ENCODE assay signal across 1 cellular context in genomic region chr2:233422050-233422639, GRCh38.
TF ChIP-seq lines count a peak whose summit lies in the region.

No MANE protein-coding gene starts in this region.

TF ChIP-seq in HepG2, 621 proteins besides CTCF, POLR2A, EP300 and RAD21 (continued from another document):
- TF ChIP-seq ATF4 (CRISPR knock-in tag; IDR thresholded peaks at IDR 0.05) = no peak
